ENCODE assay signal across 8 cellular contexts in genomic region chr1:184052750-184053149, GRCh38. TPM values are rescaled to one million over a fixed set of nuclear protein-coding genes. Genes with fewer than 3 reads are reported as not detected.
DNase-seq lines count a peak whose midpoint lies in the region; ATAC-seq, FAIRE-seq and TF ChIP-seq lines count a peak whose summit lies in the region.

No MANE protein-coding gene starts in this region.

- no peaks in the 10 kb centered on the region for H3K79me1 ChIP-seq in H1 (ENCODE audit: low read depth, low read length)

- H3K18ac ChIP-seq in H1 (ENCODE audit: extremely low read depth, low read length), result no peak overlapping the region

- peaks cover 0 to 19% of the 10 kb centered on the region in 2 experiments; a peak in 2 of 4 replicates for H3K79me2 ChIP-seq in H1 (ENCODE audit: control insufficient read depth in 1 of 2, insufficient read depth in 2 of 2, low read length in 2 of 2)

- H3K27me3 ChIP-seq in H1 (replicated peaks in 1 of 4; ENCODE audit: control insufficient read depth in 3 of 4, extremely low read depth in 1 of 4, insufficient read depth in 3 of 4, low read length in 3 of 4), result no peaks in the 10 kb centered on the region

- no peak overlapping the region for H3K14ac ChIP-seq in H1 (ENCODE audit: insufficient read length)

- H2AK5ac ChIP-seq in H1 (ENCODE audit: low read depth, low read length), result no peak overlapping the region

- no peak overlapping the region for H3K56ac ChIP-seq in H1 (replicated peaks; ENCODE audit: insufficient read length, low read depth, low read length)

- no TSS peak for BruUV-seq in Calu3 (replicated peaks; lab: Mats Ljungman, UMichigan)

- H3K23me2 ChIP-seq in H1 (ENCODE audit: low read depth, low read length), result no peaks in the 10 kb centered on the region; the same call in 1 of the 2 replicates

- H2BK5ac ChIP-seq in H1 (ENCODE audit: low read depth, low read length), result no peak overlapping the region

- H3K9me3 ChIP-seq in H1 (ENCODE audit: insufficient read depth in 2 of 2, low read depth in 1 of 2, low read length in 1 of 2), result no peaks in the 10 kb centered on the region

- H3K4ac ChIP-seq in H1 (replicated peaks; ENCODE audit: insufficient read length, low read depth, low read length), result no peak overlapping the region

- H3K27me3 Mint-ChIP-seq in Calu3 (ENCODE audit: unreplicated experiment) (no peaks in the 10 kb centered on the region), osteocyte (ENCODE audit: unreplicated experiment) (no peaks in the 10 kb centered on the region)

- ATAC-seq in GM21423 (IDR thresholded peaks at IDR 0.05; ENCODE audit: unreplicated experiment) (no peak), HG02884 (IDR thresholded peaks at IDR 0.05; ENCODE audit: unreplicated experiment) (no peak)

- in situ Hi-C loops in ACHN (cut with HindIII; ENCODE audit: low pct_ligation_motif_present, low pct_unique_long_range_greater_than_20kb, low sequenced_read_pairs), result no loop called here

- TF ChIP-seq CTCF in Calu3 (IDR thresholded peaks at IDR 0.05; ENCODE audit: unreplicated experiment) (no peak), NB4 (IDR thresholded peaks at IDR 0.05; ENCODE audit: low read depth, low read length) (no peak), H1 (IDR thresholded peaks at IDR 0.05; ENCODE audit: control extremely low read depth in 1 of 3, insufficient read depth in 1 of 3, low read depth in 1 of 3, low read length in 3 of 3) (no peak), osteocyte (IDR thresholded peaks at IDR 0.05) (no peak)

- no peak overlapping the region for H4K8ac ChIP-seq in H1 (ENCODE audit: extremely low read depth, insufficient read depth, low read length)

- POLR2A ChIA-PET in H1 (lab: Charles Lee; ENCODE audit: partially characterized antibody), result interaction anchor here (0.6 to 4.1 kb wide), 8 partner anchors 8 to 1232 kb away, joined by 3 to 50 read pairs (median 4); partner anchors contain the start of gene COLGALT2

- H2AFZ ChIP-seq in H1 (ENCODE audit: low read length), result no peak overlapping the region

- H3K4me3 ChIP-seq in NB4 (ENCODE audit: low read depth, low read length) (peak overlapping the region; percentile 91), H1 (ENCODE audit: extremely low read depth in 1 of 4, insufficient read depth in 2 of 4, low read depth in 3 of 4, low read length in 4 of 4) (peak overlapping the region in 2 of 4 experiments; percentile 69 to 81; a peak in 3 of 8 replicates)

- H4K5ac ChIP-seq in H1 (ENCODE audit: insufficient read length, low read depth, low read length), result no peak overlapping the region

- H4K91ac ChIP-seq in H1 (replicated peaks; ENCODE audit: insufficient read length, low read length), result no peak overlapping the region

- DNase-seq in Calu3 (no peak), NB4 (ENCODE audit: low read depth) (no peak), H1 (ENCODE audit: low read depth in 1 of 2, low spot score in 2 of 2) (no peak), osteocyte (ENCODE audit: extremely low spot score, unreplicated experiment) (no peak), NCI-H526 (lab: John Stamatoyannopoulos, UW) (no peak), ACHN (no peak)

- WGBS in H1 (ENCODE audit: extremely low coverage in 1 of 2, insufficient coverage in 1 of 2, insufficient read length in 1 of 2, insufficient replicate concordance in 2 of 2, low coverage in 1 of 2, low lambda C conversion rate in 2 of 2, missing lambda C conversion rate in 1 of 2), 2 experiments, result 77% methylated on average over 3 of the region's 3 CpGs; no CpG with 5 or more reads in 1 of the 2 experiments

- H2BK12ac ChIP-seq in H1 (ENCODE audit: low read depth, low read length), result no peak overlapping the region

- intact Hi-C loops in Calu3 (cut with micrococcal nuclease; ENCODE audit: unreplicated experiment), result loop anchor here (5.0 kb wide), 3 partner anchors 55 to 420 kb away; partner anchors contain the start of gene APOBEC4

- CTCF ChIA-PET in Calu3 (lab: Charles Lee) (interaction anchor here (1.0 kb wide), 1 partner anchor 11 kb away, joined by 3 read pairs; no protein-coding TSS in a partner anchor), H1 (lab: Charles Lee; ENCODE audit: partially characterized antibody) (no interaction called here)

- no peak overlapping the region for H3K9ac ChIP-seq in H1 (replicated peaks in 1 of 4; ENCODE audit: extremely low read depth in 1 of 4, low read depth in 3 of 4, low read length in 3 of 4)

- H3K4me2 ChIP-seq in H1 (ENCODE audit: insufficient read depth in 1 of 2, low read depth in 2 of 2, low read length in 2 of 2), result peak overlapping the region; percentile 82 to 98

- no peak for TF ChIP-seq EP300 in H1 (IDR thresholded peaks at IDR 0.05; ENCODE audit: borderline replicate concordance in 1 of 2, low read depth in 2 of 2, low read length in 2 of 2)

- TF ChIP-seq POLR2A in NB4 (IDR thresholded peaks at IDR 0.05; ENCODE audit: extremely low read depth, insufficient read length), result no peak
- TF ChIP-seq POLR2A in H1 (IDR thresholded peaks at IDR 0.05; ENCODE audit: control extremely low read depth in 1 of 2, low read depth in 2 of 2, low read length in 2 of 2), result no peak

- no peak for FAIRE-seq in H1 (lab: Jason Lieb, UNC)

- peak overlapping the region; percentile 100 for H3K27ac Mint-ChIP-seq in Calu3 (ENCODE audit: unreplicated experiment)
- peak overlapping the region; percentile 99 for H3K27ac Mint-ChIP-seq in osteocyte (ENCODE audit: unreplicated experiment)

- peak overlapping the region; percentile 90 for H3K4me3 Mint-ChIP-seq in Calu3 (ENCODE audit: low read depth, unreplicated experiment)
- peak overlapping the region; percentile 99 for H3K4me3 Mint-ChIP-seq in osteocyte (ENCODE audit: unreplicated experiment)

- H3K9me3 Mint-ChIP-seq in Calu3 (ENCODE audit: low read depth, unreplicated experiment) (no peaks in the 10 kb centered on the region), osteocyte (ENCODE audit: unreplicated experiment) (no peaks in the 10 kb centered on the region)

- no peak overlapping the region for H2BK15ac ChIP-seq in H1 (ENCODE audit: low read length)

- H2BK120ac ChIP-seq in H1 (replicated peaks; ENCODE audit: low read depth, low read length), result no peak overlapping the region

- H2BK20ac ChIP-seq in H1 (ENCODE audit: low read length), result no peak overlapping the region

- no peak for TF ChIP-seq RAD21 in H1 (IDR thresholded peaks at IDR 0.05 in 1 of 2, conservative IDR thresholded peaks at IDR 0.05 in 1 of 2; ENCODE audit: low read depth in 2 of 2, low read length in 2 of 2)

- H3K4me1 ChIP-seq in H1 (replicated peaks in 1 of 4; ENCODE audit: control insufficient read depth in 3 of 4, insufficient read depth in 4 of 4, low read length in 3 of 4), result peaks cover 6 to 13% (median 11%) of the 10 kb centered on the region in 4 experiments; a peak in 5 of 7 replicates

- H3K27ac ChIP-seq in H1 (ENCODE audit: low read depth, low read length), result no peak overlapping the region

- H3K36me3 ChIP-seq in H1 (ENCODE audit: control insufficient read depth in 2 of 4, insufficient read depth in 4 of 4, low read length in 3 of 4), result peaks cover 0 to 17% (median 3%) of the 10 kb centered on the region in 4 experiments; a peak in 2 of 8 replicates

- H3K36me3 Mint-ChIP-seq in Calu3 (ENCODE audit: insufficient read depth, unreplicated experiment) (peaks cover 25% of the 10 kb centered on the region), osteocyte (ENCODE audit: unreplicated experiment) (peaks cover 11% of the 10 kb centered on the region)

- H3K4me1 Mint-ChIP-seq in Calu3 (ENCODE audit: low read depth, unreplicated experiment), result peaks cover 44% of the 10 kb centered on the region
- H3K4me1 Mint-ChIP-seq in osteocyte (ENCODE audit: unreplicated experiment), result peaks cover 50% of the 10 kb centered on the region

- H4K20me1 ChIP-seq in H1 (replicated peaks in 1 of 2; ENCODE audit: control insufficient read depth in 1 of 2, insufficient read depth in 2 of 2, low read length in 2 of 2), result no peaks in the 10 kb centered on the region

- H3K23ac ChIP-seq in H1 (ENCODE audit: insufficient read length), result no peak overlapping the region

TF ChIP-seq in H1, 55 proteins besides CTCF, POLR2A, EP300 and RAD21 (continues in another document):
- TF ChIP-seq TEAD4 (IDR thresholded peaks at IDR 0.05; ENCODE audit: low read depth, low read length), result no peak
- no peak for TF ChIP-seq SIX5 (IDR thresholded peaks at IDR 0.05; ENCODE audit: low read depth, low read length)
- no peak for TF ChIP-seq BCL11A (IDR thresholded peaks at IDR 0.05; ENCODE audit: low read depth in 2 of 2, low read length in 2 of 2)
- no peak for TF ChIP-seq BRCA1 (IDR thresholded peaks at IDR 0.05; ENCODE audit: low read depth, low read length)
- no peak for TF ChIP-seq CHD1 (IDR thresholded peaks at IDR 0.05; ENCODE audit: low read depth, low read length)
- TF ChIP-seq KDM5A (IDR thresholded peaks at IDR 0.05; ENCODE audit: low read length), result no peak
- no peak for TF ChIP-seq YY1 (IDR thresholded peaks at IDR 0.05; ENCODE audit: low read depth, low read length)
- no peak for TF ChIP-seq NRF1 (IDR thresholded peaks at IDR 0.05; ENCODE audit: low read depth, low read length)
- no peak for TF ChIP-seq SP1 (IDR thresholded peaks at IDR 0.05; ENCODE audit: low read depth, low read length)
- no peak for TF ChIP-seq JUND (IDR thresholded peaks at IDR 0.05; ENCODE audit: low read length)

RNA-seq across cellular contexts. Expression of gene TSEN15, which starts 1.2 kb away (rescaled TPM):
- total RNA-seq in Calu3 (2022), result 51.7 and 62.6 TPM in 2 replicates
- total RNA-seq in H1 (2021; fragmentation: NEBNext Ultra II Directional; extraction: Animal tissue kit (Norgen Biotek cat#: 25700)), result 28.2 and 31.4 TPM in 2 replicates
- polyA plus RNA-seq in H1 (2011; rRNA removed), result 19.2 and 23.4 TPM in 2 replicates
- polyA plus RNA-seq in H1 (2011; cell fraction: cytosol; rRNA removed), result 29.0 TPM
- polyA plus RNA-seq in H1 (2011; cell fraction: nucleus; rRNA removed), result 15.0 TPM
- 14.4 to 20.4 TPM (median 18.6 TPM) in 4 replicates for polyA plus RNA-seq in H1 (2012, experiment 1 of 2)
- 6.8 TPM for polyA plus RNA-seq in H1 (2012, experiment 2 of 2)
- 35.7 TPM for polyA plus RNA-seq in H1 (2013, experiment 1 of 2)
- polyA plus RNA-seq in H1 (2013, experiment 2 of 2), result 36.4 TPM
- polyA minus RNA-seq in H1 (2011; rRNA and poly(A)+ RNA removed), result 25.4 and 30.8 TPM in 2 replicates
- polyA minus RNA-seq in H1 (2011; cell fraction: cytosol; rRNA and poly(A)+ RNA removed), result 20.6 TPM
- polyA minus RNA-seq in H1 (2011; cell fraction: nucleus; rRNA and poly(A)+ RNA removed), result 44.8 TPM
- 36.8 and 37.8 TPM in 2 replicates for total RNA-seq in osteocyte

RNA-seq across cellular contexts. Expression of gene COLGALT2, which starts 15.2 kb away (rescaled TPM):
- 5.9 and 6.4 TPM in 2 replicates for total RNA-seq in Calu3 (2022)
- 4.6 TPM in 2 replicates for total RNA-seq in H1 (2021; fragmentation: NEBNext Ultra II Directional; extraction: Animal tissue kit (Norgen Biotek cat#: 25700))
- 2.1 and 2.5 TPM in 2 replicates for polyA plus RNA-seq in H1 (2011; rRNA removed)
- polyA plus RNA-seq in H1 (2011; cell fraction: cytosol; rRNA removed), result 2.0 TPM
- 5.4 TPM for polyA plus RNA-seq in H1 (2011; cell fraction: nucleus; rRNA removed)
- polyA plus RNA-seq in H1 (2012, experiment 1 of 2), result 2.7 to 4.1 TPM (median 3.4 TPM) in 4 replicates
- 1.5 TPM for polyA plus RNA-seq in H1 (2012, experiment 2 of 2)
- polyA plus RNA-seq in H1 (2013, experiment 1 of 2), result 5.7 TPM
- polyA plus RNA-seq in H1 (2013, experiment 2 of 2), result 5.5 TPM
- polyA minus RNA-seq in H1 (2011; rRNA and poly(A)+ RNA removed), result 2.0 and 2.5 TPM in 2 replicates
- polyA minus RNA-seq in H1 (2011; cell fraction: cytosol; rRNA and poly(A)+ RNA removed), result 2.3 TPM
- 4.0 TPM for polyA minus RNA-seq in H1 (2011; cell fraction: nucleus; rRNA and poly(A)+ RNA removed)
- 1.9 and 2.8 TPM in 2 replicates for total RNA-seq in osteocyte
